In the genomic region with DNA sequence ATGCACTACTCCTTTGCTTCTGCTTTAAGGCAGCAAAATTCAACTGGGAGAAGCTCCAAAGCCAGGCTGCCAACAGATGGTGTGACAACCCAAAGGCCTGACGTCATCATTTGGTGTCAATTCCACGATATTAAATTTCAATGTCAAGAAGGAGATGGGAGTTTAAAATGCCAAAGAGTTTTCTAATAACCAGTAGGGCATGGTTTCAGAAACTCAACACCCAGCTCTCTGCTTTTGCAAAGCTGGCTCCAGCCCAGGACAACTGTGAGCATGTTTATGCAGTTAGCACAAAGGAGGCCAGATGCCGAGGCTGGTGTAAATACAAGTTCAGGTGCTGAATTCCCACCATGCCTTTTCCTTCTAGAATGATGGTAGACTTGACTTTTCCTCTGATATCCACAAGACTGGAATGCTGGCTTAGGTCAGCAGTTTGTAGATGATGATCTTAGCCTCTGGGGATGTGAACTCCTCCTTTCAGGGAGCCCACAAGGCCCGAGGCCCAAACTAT, we compare ENCODE assay signal across 10 cellular contexts.
DNase-seq lines count a peak whose midpoint lies in the region; ATAC-seq and TF ChIP-seq lines count a peak whose summit lies in the region.
"Had no signal": no experiment of that assay in that cellular context is flagged by ENCODE, and none has a peak within 500 bp of the region (broad histone marks: within the 10 kb centered on the region; RNA-seq: fewer than 3 reads in every experiment).

No MANE protein-coding gene starts in this region.

- H3K27ac ChIP-seq in foreskin keratinocyte = peak overlapping the region; percentile 25
- peak overlapping the region in 4 of 5 donors; percentile 7 to 72 (median 10) for H3K27ac ChIP-seq in stomach
- no peak overlapping the region for H3K27ac ChIP-seq in naive thymus-derived CD4-positive, alpha-beta T cell (ENCODE audit: low read depth, low read length)
- H3K27ac ChIP-seq: KMS-11 had no signal

- no peak overlapping the region for H3K4me3 ChIP-seq in HFF-Myc (replicated peaks; ENCODE audit: low read depth, low read length)
- no peak overlapping the region for H3K4me3 ChIP-seq in stomach
- no peak overlapping the region for H3K4me3 ChIP-seq in naive thymus-derived CD4-positive, alpha-beta T cell (ENCODE audit: low read length)

- CTCF ChIA-PET in naive thymus-derived CD4-positive, alpha-beta T cell (lab: Charles Lee) = no interaction called here

- intact Hi-C loops in stomach (cut with DNase I; ENCODE audit: low total_unique reads) = no loop called here
- intact Hi-C loops in naive thymus-derived CD4-positive, alpha-beta T cell (cut with micrococcal nuclease) = no loop called here

- H3K27me3 ChIP-seq in foreskin keratinocyte (no peaks in the 10 kb centered on the region), stomach (no peaks in the 10 kb centered on the region)
- H3K27me3 ChIP-seq in naive thymus-derived CD4-positive, alpha-beta T cell (ENCODE audit: control insufficient read depth in 2 of 2, insufficient read depth in 2 of 2, low read length in 2 of 2) = no peaks in the 10 kb centered on the region

- H3K9me3 Mint-ChIP-seq in naive thymus-derived CD4-positive, alpha-beta T cell = peaks cover 0 to 12% (median 0%) of the 10 kb centered on the region in 11 donors
- H3K9me3 Mint-ChIP-seq in activated T-cell treated with anti-CD3 and anti-CD28 coated beads, Interleukin-2, amount 50 U/mL, for 72 hours = peaks cover 0 to 1% of the 10 kb centered on the region in 2 donors

- H3K4me1 Mint-ChIP-seq in naive thymus-derived CD4-positive, alpha-beta T cell = peaks cover 14 to 58% (median 45%) of the 10 kb centered on the region in 7 donors
- peaks cover 31% of the 10 kb centered on the region for H3K4me1 Mint-ChIP-seq in activated T-cell treated with anti-CD3 and anti-CD28 coated beads, Interleukin-2, amount 50 U/mL, for 72 hours (ENCODE audit: low read depth)

- POLR2A ChIA-PET in naive thymus-derived CD4-positive, alpha-beta T cell (lab: Charles Lee) = interaction anchor here (0.6 to 1.3 kb wide), 2 partner anchors 30 to 66 kb away, joined by 4 read pairs; no protein-coding TSS in a partner anchor

- 24 to 58% (median 50%) methylated on average over 4 of the region's 4 CpGs for WGBS in stomach, 5 donors

- DNase-seq in HFF-Myc (ENCODE audit: extremely low read depth, low read depth) (peak; percentile 91), RPMI7951 (ENCODE audit: low read depth) (peak; percentile 89), foreskin keratinocyte (peak; percentile 59 to 77), stomach (no peak), left lobe of liver (ENCODE audit: low spot score) (no peak)
- DNase-seq in naive thymus-derived CD4-positive, alpha-beta T cell = no peak
- DNase-seq in activated T-cell treated with anti-CD3 and anti-CD28 coated beads, Interleukin-2, amount 50 U/mL, for 72 hours = no peak
- DNase-seq: stimulated activated CD4-positive, alpha-beta T cell treated with anti-CD3 and anti-CD28 coated beads, Interleukin-15, amount 100 ng/mL, for 24 hours had no signal

- TF ChIP-seq EP300 in stomach (IDR thresholded peaks at IDR 0.05) = no peak

- H3K4me1 ChIP-seq in foreskin keratinocyte (no peaks in the 10 kb centered on the region), stomach (peaks cover 5 to 44% (median 27%) of the 10 kb centered on the region in 4 donors)
- peaks cover 10 to 14% of the 10 kb centered on the region in 2 donors for H3K4me1 ChIP-seq in naive thymus-derived CD4-positive, alpha-beta T cell (ENCODE audit: control insufficient read depth in 2 of 2, insufficient read depth in 2 of 2, low read length in 2 of 2)

- peaks cover 4 to 32% (median 23%) of the 10 kb centered on the region in 5 donors for H3K36me3 Mint-ChIP-seq in naive thymus-derived CD4-positive, alpha-beta T cell
- H3K36me3 Mint-ChIP-seq in activated T-cell treated with anti-CD3 and anti-CD28 coated beads, Interleukin-2, amount 50 U/mL, for 72 hours (ENCODE audit: insufficient read depth in 2 of 2) = peaks cover 6% of the 10 kb centered on the region in 2 donors

- H3K4me3 Mint-ChIP-seq in naive thymus-derived CD4-positive, alpha-beta T cell = no peak overlapping the region
- H3K4me3 Mint-ChIP-seq in activated T-cell treated with anti-CD3 and anti-CD28 coated beads, Interleukin-2, amount 50 U/mL, for 72 hours = no peak overlapping the region

- no peaks in the 10 kb centered on the region for H3K27me3 Mint-ChIP-seq in naive thymus-derived CD4-positive, alpha-beta T cell
- no peaks in the 10 kb centered on the region for H3K27me3 Mint-ChIP-seq in activated T-cell treated with anti-CD3 and anti-CD28 coated beads, Interleukin-2, amount 50 U/mL, for 72 hours (ENCODE audit: low read depth)

- TF ChIP-seq POLR2A in stomach (IDR thresholded peaks at IDR 0.05) = no peak

- peaks cover 0 to 23% (median 14%) of the 10 kb centered on the region in 4 donors for H3K36me3 ChIP-seq in stomach
- no peaks in the 10 kb centered on the region for H3K36me3 ChIP-seq in naive thymus-derived CD4-positive, alpha-beta T cell (ENCODE audit: control insufficient read depth in 2 of 3, insufficient read depth in 3 of 3, low read length in 3 of 3)

- TF ChIP-seq CTCF in HFF-Myc (IDR thresholded peaks at IDR 0.05; ENCODE audit: low read depth, low read length, missing control alignments) (no peak), foreskin keratinocyte (conservative IDR thresholded peaks at IDR 0.05) (no peak), stomach (IDR thresholded peaks at IDR 0.05) (no peak)

- peak; percentile 51 for ATAC-seq in foreskin keratinocyte
- no peak for ATAC-seq in naive thymus-derived CD4-positive, alpha-beta T cell
- no peak for ATAC-seq in activated T-cell treated with anti-CD3 and anti-CD28 coated beads, Interleukin-2, amount 50 U/mL, for 72 hours (replicated peaks in 1 of 2)
- ATAC-seq in left lobe of liver = no peak
- no peak for ATAC-seq in HG03432 (IDR thresholded peaks at IDR 0.05; ENCODE audit: unreplicated experiment)

- no peak overlapping the region for H3K27ac Mint-ChIP-seq in naive thymus-derived CD4-positive, alpha-beta T cell
- no peak overlapping the region for H3K27ac Mint-ChIP-seq in activated T-cell treated with anti-CD3 and anti-CD28 coated beads, Interleukin-2, amount 50 U/mL, for 72 hours

- H3K9me3 ChIP-seq in stomach = no peaks in the 10 kb centered on the region
- no peaks in the 10 kb centered on the region for H3K9me3 ChIP-seq in naive thymus-derived CD4-positive, alpha-beta T cell (ENCODE audit: control insufficient read depth in 2 of 3, low read length in 3 of 3)

Comparison
In these comparisons a context has a peak if more than half of its experiments do, and no peak if none do; other contexts are left out.
1. DNase-seq: peak in HFF-Myc (single experiment), RPMI7951 (single experiment) and foreskin keratinocyte (2 of 2); none in stomach (single experiment), naive thymus-derived CD4-positive, alpha-beta T cell (0 of 9), activated T-cell treated with anti-CD3 and anti-CD28 coated beads, Interleukin-2, amount 50 U/mL, for 72 hours (0 of 2) and left lobe of liver (single experiment).